ENCODE assay signal across 1 cellular context in the genomic region with DNA sequence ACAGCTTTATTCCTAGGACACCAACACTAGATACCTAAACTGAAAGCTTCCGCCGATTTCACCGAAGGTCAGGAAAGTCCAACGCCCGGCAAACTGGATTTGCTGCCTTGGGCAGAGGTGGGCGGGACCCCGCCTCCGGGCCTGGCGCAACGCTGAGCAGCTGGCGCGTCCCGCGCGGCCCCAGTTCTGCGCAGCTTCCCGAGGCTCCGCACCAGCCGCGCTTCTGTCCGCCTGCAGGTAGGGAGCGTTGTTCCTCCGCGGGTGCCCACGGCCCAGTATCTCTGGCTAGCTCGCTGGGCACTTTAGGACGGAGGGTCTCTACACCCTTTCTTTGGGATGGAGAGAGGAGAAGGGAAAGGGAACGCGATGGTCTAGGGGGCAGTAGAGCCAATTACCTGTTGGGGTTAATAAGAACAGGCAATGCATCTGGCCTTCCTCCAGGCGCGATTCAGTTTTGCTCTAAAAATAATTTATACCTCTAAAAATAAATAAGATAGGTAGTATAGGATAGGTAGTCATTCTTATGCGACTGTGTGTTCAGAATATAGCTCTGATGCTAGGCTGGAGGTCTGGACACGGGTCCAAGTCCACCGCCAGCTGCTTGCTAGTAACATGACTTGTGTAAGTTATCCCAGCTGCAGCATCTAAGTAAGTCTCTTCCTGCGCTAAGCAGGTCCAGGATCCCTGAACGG.
TF ChIP-seq lines count a peak whose summit lies in the region.

CD274 (plus strand) TSS at position 183 of the 692 bp plus-strand sequence. CDS start 5,572 bp downstream, outside the sequence.

TF ChIP-seq in HepG2, 621 proteins besides CTCF, POLR2A, EP300 and RAD21 (continued from another document and continues in another):
- TF ChIP-seq CSRNP2 (CRISPR knock-in tag; conservative IDR thresholded peaks at IDR 0.05; ENCODE audit: low read depth), result no peak
- no peak for TF ChIP-seq DDIT3 (CRISPR knock-in tag; IDR thresholded peaks at IDR 0.05)
- no peak for TF ChIP-seq ZNF20 (CRISPR knock-in tag; IDR thresholded peaks at IDR 0.05)
- TF ChIP-seq MYNN (CRISPR knock-in tag; IDR thresholded peaks at IDR 0.05; ENCODE audit: low read depth), result no peak
- no peak for TF ChIP-seq NBN (conservative IDR thresholded peaks at IDR 0.05)
- TF ChIP-seq ZFY (CRISPR knock-in tag; IDR thresholded peaks at IDR 0.05), result peak; percentile 61
- TF ChIP-seq ZNF816 (CRISPR knock-in tag; IDR thresholded peaks at IDR 0.05; ENCODE audit: borderline replicate concordance), result no peak
- TF ChIP-seq ZNF431 (CRISPR knock-in tag; IDR thresholded peaks at IDR 0.05; ENCODE audit: borderline replicate concordance, low read depth), result no peak
- no peak for TF ChIP-seq TBP (CRISPR knock-in tag; IDR thresholded peaks at IDR 0.05)
- TF ChIP-seq HINFP (CRISPR knock-in tag; IDR thresholded peaks at IDR 0.05; ENCODE audit: low read depth), result no peak
- no peak for TF ChIP-seq ATM (IDR thresholded peaks at IDR 0.05; ENCODE audit: borderline replicate concordance)
- no peak for TF ChIP-seq NR2F6 (IDR thresholded peaks at IDR 0.05)
- peak; percentile 30; the same call in 1 of the 2 replicates for TF ChIP-seq NR2F6 (CRISPR knock-in tag; IDR thresholded peaks at IDR 0.05)
- TF ChIP-seq BRCA1 (CRISPR knock-in tag; IDR thresholded peaks at IDR 0.05), result no peak
- TF ChIP-seq ZNF576 (CRISPR knock-in tag; IDR thresholded peaks at IDR 0.05), result no peak
- no peak for TF ChIP-seq WIZ (CRISPR knock-in tag; IDR thresholded peaks at IDR 0.05)
- no peak for TF ChIP-seq DZIP1 (CRISPR knock-in tag; IDR thresholded peaks at IDR 0.05)
- TF ChIP-seq ZNF282 (IDR thresholded peaks at IDR 0.05; ENCODE audit: partially characterized antibody), result no peak
- TF ChIP-seq DNMT1 (CRISPR knock-in tag; IDR thresholded peaks at IDR 0.05), result no peak
- TF ChIP-seq JUN (CRISPR knock-in tag; IDR thresholded peaks at IDR 0.05), result no peak
- no peak for TF ChIP-seq ZFP62 (CRISPR knock-in tag; IDR thresholded peaks at IDR 0.05)
- peak; percentile 74 for TF ChIP-seq MYC (CRISPR knock-in tag; IDR thresholded peaks at IDR 0.05; ENCODE audit: borderline replicate concordance)
- no peak for TF ChIP-seq SIN3A (IDR thresholded peaks at IDR 0.05; ENCODE audit: borderline replicate concordance, low read depth, low read length)
- peak; percentile 63; the same call in 1 of the 2 replicates for TF ChIP-seq GFI1 (CRISPR knock-in tag; IDR thresholded peaks at IDR 0.05; ENCODE audit: borderline replicate concordance)
- no peak for TF ChIP-seq ZNF484 (CRISPR knock-in tag; IDR thresholded peaks at IDR 0.05; ENCODE audit: borderline replicate concordance, low read depth)
- TF ChIP-seq ZNF446 (CRISPR knock-in tag; IDR thresholded peaks at IDR 0.05), result no peak
- no peak for TF ChIP-seq HNRNPK (IDR thresholded peaks at IDR 0.05; ENCODE audit: low read depth, low read length, poor library complexity, severe bottlenecking)
- no peak for TF ChIP-seq ZNF432 (CRISPR knock-in tag; IDR thresholded peaks at IDR 0.05; ENCODE audit: borderline replicate concordance)
- TF ChIP-seq, protein P1, sequence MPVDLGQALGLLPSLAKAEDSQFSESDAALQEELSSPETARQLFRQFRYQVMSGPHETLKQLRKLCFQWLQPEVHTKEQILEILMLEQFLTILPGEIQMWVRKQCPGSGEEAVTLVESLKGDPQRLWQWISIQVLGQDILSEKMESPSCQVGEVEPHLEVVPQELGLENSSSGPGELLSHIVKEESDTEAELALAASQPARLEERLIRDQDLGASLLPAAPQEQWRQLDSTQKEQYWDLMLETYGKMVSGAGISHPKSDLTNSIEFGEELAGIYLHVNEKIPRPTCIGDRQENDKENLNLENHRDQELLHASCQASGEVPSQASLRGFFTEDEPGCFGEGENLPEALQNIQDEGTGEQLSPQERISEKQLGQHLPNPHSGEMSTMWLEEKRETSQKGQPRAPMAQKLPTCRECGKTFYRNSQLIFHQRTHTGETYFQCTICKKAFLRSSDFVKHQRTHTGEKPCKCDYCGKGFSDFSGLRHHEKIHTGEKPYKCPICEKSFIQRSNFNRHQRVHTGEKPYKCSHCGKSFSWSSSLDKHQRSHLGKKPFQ (CRISPR knock-in tag; IDR thresholded peaks at IDR 0.05; ENCODE audit: insufficient replicate concordance), result no peak
- TF ChIP-seq, protein P2, sequence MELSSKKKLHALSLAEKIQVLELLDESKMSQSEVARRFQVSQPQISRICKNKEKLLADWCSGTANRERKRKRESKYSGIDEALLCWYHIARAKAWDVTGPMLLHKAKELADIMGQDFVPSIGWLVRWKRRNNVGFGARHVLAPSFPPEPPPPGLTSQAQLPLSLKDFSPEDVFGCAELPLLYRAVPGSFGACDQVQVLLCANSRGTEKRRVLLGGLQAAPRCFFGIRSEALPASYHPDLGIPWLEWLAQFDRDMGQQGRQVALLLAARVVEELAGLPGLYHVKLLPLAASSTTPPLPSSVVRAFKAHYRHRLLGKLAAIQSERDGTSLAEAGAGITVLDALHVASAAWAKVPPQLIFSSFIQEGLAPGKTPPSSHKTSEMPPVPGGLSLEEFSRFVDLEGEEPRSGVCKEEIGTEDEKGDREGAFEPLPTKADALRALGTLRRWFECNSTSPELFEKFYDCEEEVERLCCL (CRISPR knock-in tag; IDR thresholded peaks at IDR 0.05; ENCODE audit: borderline replicate concordance), result no peak
- TF ChIP-seq ZNF343 (CRISPR knock-in tag; IDR thresholded peaks at IDR 0.05), result no peak
- TF ChIP-seq, protein P3, sequence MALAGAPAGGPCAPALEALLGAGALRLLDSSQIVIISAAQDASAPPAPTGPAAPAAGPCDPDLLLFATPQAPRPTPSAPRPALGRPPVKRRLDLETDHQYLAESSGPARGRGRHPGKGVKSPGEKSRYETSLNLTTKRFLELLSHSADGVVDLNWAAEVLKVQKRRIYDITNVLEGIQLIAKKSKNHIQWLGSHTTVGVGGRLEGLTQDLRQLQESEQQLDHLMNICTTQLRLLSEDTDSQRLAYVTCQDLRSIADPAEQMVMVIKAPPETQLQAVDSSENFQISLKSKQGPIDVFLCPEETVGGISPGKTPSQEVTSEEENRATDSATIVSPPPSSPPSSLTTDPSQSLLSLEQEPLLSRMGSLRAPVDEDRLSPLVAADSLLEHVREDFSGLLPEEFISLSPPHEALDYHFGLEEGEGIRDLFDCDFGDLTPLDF (CRISPR knock-in tag; IDR thresholded peaks at IDR 0.05), result peak; percentile 48; the same call in 1 of the 2 replicates
- TF ChIP-seq ZNF383 (CRISPR knock-in tag; IDR thresholded peaks at IDR 0.05; ENCODE audit: borderline replicate concordance), result no peak
- TF ChIP-seq SIX4 (CRISPR knock-in tag; IDR thresholded peaks at IDR 0.05), result no peak
- TF ChIP-seq MEIS1 (CRISPR knock-in tag; IDR thresholded peaks at IDR 0.05; ENCODE audit: borderline replicate concordance), result peak; percentile 35; the same call in 1 of the 2 replicates
- TF ChIP-seq TFAP4 (IDR thresholded peaks at IDR 0.05; ENCODE audit: borderline replicate concordance, low read depth), result peak; percentile 91
- TF ChIP-seq ATF1 (CRISPR knock-in tag; IDR thresholded peaks at IDR 0.05), result no peak
- peak; percentile 68 for TF ChIP-seq AGO1 (IDR thresholded peaks at IDR 0.05; ENCODE audit: low read depth, low read length, poor library complexity, severe bottlenecking)
- TF ChIP-seq, protein P4, sequence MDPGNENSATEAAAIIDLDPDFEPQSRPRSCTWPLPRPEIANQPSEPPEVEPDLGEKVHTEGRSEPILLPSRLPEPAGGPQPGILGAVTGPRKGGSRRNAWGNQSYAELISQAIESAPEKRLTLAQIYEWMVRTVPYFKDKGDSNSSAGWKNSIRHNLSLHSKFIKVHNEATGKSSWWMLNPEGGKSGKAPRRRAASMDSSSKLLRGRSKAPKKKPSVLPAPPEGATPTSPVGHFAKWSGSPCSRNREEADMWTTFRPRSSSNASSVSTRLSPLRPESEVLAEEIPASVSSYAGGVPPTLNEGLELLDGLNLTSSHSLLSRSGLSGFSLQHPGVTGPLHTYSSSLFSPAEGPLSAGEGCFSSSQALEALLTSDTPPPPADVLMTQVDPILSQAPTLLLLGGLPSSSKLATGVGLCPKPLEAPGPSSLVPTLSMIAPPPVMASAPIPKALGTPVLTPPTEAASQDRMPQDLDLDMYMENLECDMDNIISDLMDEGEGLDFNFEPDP (CRISPR knock-in tag; conservative IDR thresholded peaks at IDR 0.05), result no peak
- no peak for TF ChIP-seq NCOA5 (CRISPR knock-in tag; IDR thresholded peaks at IDR 0.05)
- TF ChIP-seq PREB (CRISPR knock-in tag; IDR thresholded peaks at IDR 0.05), result no peak
- TF ChIP-seq ZNF530 (CRISPR knock-in tag; IDR thresholded peaks at IDR 0.05; ENCODE audit: low read depth), result no peak
- peak; percentile 86 for TF ChIP-seq REPIN1 (CRISPR knock-in tag; IDR thresholded peaks at IDR 0.05; ENCODE audit: borderline replicate concordance, low read depth)
- no peak for TF ChIP-seq ZNF709 (CRISPR knock-in tag; IDR thresholded peaks at IDR 0.05)
- no peak for TF ChIP-seq NFE2 (CRISPR knock-in tag; IDR thresholded peaks at IDR 0.05)
- no peak for TF ChIP-seq KLF6 (CRISPR knock-in tag; IDR thresholded peaks at IDR 0.05)
- TF ChIP-seq ZFP36L2 (CRISPR knock-in tag; IDR thresholded peaks at IDR 0.05), result no peak
- TF ChIP-seq, protein P5, sequence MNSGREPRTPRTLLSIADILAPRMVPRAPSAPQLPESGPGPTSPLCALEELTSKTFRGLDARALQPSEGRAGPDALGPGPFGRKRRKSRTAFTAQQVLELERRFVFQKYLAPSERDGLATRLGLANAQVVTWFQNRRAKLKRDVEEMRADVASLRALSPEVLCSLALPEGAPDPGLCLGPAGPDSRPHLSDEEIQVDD (CRISPR knock-in tag; IDR thresholded peaks at IDR 0.05; ENCODE audit: borderline replicate concordance), result no peak
- TF ChIP-seq ZNF619 (CRISPR knock-in tag; IDR thresholded peaks at IDR 0.05), result 0 out of 2 replicates have a peak, but pooled peaks have one; percentile 29
